3 cellular contexts compared by ENCODE assay signal in the genomic region with DNA sequence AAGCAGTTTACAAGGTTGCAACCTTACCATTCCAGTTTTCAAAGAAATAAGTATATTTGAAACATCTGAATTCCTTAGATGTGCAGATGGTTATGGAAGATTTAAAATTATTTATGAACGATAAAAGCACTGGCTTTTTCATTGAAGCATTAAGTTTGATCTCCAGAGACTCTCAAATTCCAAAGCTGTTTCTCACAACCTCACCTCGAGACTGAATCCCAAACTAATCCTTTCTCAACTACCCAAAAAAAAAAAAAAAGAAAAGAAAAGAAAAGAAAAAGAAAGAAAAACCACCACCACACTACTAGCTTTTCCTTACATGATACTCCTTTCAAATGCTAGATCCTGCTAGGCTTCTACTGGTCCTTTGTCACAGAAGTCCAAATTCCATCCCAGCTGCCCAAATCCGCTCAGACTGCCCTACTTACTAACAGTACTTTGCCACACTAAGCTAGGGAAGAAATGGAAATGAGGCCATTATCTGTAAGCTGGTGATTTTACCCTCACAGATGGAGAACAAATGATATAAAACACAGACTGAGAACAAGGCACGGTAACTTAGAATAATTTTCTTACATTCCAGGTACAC.
TF ChIP-seq lines count a peak whose summit lies in the region.

No MANE protein-coding gene starts in this region.

TF ChIP-seq in SK-N-SH, 30 proteins besides CTCF, POLR2A, EP300 and RAD21:
- TF ChIP-seq SMC3 (IDR thresholded peaks at IDR 0.05; ENCODE audit: low read depth, low read length) (no peak), TEAD4 (IDR thresholded peaks at IDR 0.05; ENCODE audit: borderline replicate concordance, insufficient read depth) (no peak), TCF12 (IDR thresholded peaks at IDR 0.05) (no peak), RFX5 (IDR thresholded peaks at IDR 0.05; ENCODE audit: low read length) (no peak), EZH2phosphoT487 (IDR thresholded peaks at IDR 0.05; ENCODE audit: borderline replicate concordance, low read depth) (no peak), GATA2 (CRISPR knock-in tag; IDR thresholded peaks at IDR 0.05) (no peak), PBX3 (IDR thresholded peaks at IDR 0.05) (no peak), FOXM1 (IDR thresholded peaks at IDR 0.05; ENCODE audit: low read depth) (no peak), MAX (IDR thresholded peaks at IDR 0.05; ENCODE audit: low read depth) (no peak), FOXJ3 (CRISPR knock-in tag; IDR thresholded peaks at IDR 0.05) (no peak), GABPA (IDR thresholded peaks at IDR 0.05; ENCODE audit: low read depth) (no peak), MXI1 (IDR thresholded peaks at IDR 0.05; ENCODE audit: low read depth, low read length) (no peak), USF1 (IDR thresholded peaks at IDR 0.05; ENCODE audit: borderline replicate concordance, low read depth) (no peak), SIN3A (IDR thresholded peaks at IDR 0.05; ENCODE audit: borderline replicate concordance, low read depth, low read length) (no peak), USF2 (IDR thresholded peaks at IDR 0.05; ENCODE audit: borderline replicate concordance, low read depth, low read length) (no peak), MEF2A (IDR thresholded peaks at IDR 0.05; ENCODE audit: borderline replicate concordance, low read depth) (no peak), ELF1 (IDR thresholded peaks at IDR 0.05) (no peak), NRF1 (IDR thresholded peaks at IDR 0.05; ENCODE audit: low read depth, low read length) (no peak)

TF ChIP-seq in SK-N-SH treated with all-trans-retinoic acid at 6 μM for 48 hours, 23 proteins besides CTCF, POLR2A, EP300 and RAD21:
- no peak for TF ChIP-seq PPARA (CRISPR knock-in tag; IDR thresholded peaks at IDR 0.05; ENCODE audit: borderline replicate concordance)
- TF ChIP-seq CSDC2 (CRISPR knock-in tag; IDR thresholded peaks at IDR 0.05), result no peak
- TF ChIP-seq OSR1 (CRISPR knock-in tag; IDR thresholded peaks at IDR 0.05), result no peak
- TF ChIP-seq, protein P1, sequence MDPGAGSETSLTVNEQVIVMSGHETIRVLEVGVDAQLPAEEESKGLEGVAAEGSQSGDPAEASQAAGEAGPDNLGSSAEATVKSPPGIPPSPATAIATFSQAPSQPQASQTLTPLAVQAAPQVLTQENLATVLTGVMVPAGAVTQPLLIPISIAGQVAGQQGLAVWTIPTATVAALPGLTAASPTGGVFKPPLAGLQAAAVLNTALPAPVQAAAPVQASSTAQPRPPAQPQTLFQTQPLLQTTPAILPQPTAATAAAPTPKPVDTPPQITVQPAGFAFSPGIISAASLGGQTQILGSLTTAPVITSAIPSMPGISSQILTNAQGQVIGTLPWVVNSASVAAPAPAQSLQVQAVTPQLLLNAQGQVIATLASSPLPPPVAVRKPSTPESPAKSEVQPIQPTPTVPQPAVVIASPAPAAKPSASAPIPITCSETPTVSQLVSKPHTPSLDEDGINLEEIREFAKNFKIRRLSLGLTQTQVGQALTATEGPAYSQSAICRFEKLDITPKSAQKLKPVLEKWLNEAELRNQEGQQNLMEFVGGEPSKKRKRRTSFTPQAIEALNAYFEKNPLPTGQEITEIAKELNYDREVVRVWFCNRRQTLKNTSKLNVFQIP (CRISPR knock-in tag; IDR thresholded peaks at IDR 0.05; ENCODE audit: borderline replicate concordance, low read depth), result no peak
- TF ChIP-seq GLIS3 (CRISPR knock-in tag; IDR thresholded peaks at IDR 0.05), result no peak
- TF ChIP-seq ZC3H10 (CRISPR knock-in tag; IDR thresholded peaks at IDR 0.05), result no peak
- no peak for TF ChIP-seq ARNTL (CRISPR knock-in tag; IDR thresholded peaks at IDR 0.05; ENCODE audit: borderline replicate concordance, low read depth)
- TF ChIP-seq, protein P2, sequence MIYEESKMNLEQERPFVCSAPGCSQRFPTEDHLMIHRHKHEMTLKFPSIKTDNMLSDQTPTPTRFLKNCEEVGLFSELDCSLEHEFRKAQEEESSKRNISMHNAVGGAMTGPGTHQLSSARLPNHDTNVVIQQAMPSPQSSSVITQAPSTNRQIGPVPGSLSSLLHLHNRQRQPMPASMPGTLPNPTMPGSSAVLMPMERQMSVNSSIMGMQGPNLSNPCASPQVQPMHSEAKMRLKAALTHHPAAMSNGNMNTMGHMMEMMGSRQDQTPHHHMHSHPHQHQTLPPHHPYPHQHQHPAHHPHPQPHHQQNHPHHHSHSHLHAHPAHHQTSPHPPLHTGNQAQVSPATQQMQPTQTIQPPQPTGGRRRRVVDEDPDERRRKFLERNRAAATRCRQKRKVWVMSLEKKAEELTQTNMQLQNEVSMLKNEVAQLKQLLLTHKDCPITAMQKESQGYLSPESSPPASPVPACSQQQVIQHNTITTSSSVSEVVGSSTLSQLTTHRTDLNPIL (CRISPR knock-in tag; IDR thresholded peaks at IDR 0.05; ENCODE audit: low read depth), result no peak
- TF ChIP-seq PATZ1 (CRISPR knock-in tag; IDR thresholded peaks at IDR 0.05; ENCODE audit: borderline replicate concordance), result no peak
- no peak for TF ChIP-seq TOX (CRISPR knock-in tag; IDR thresholded peaks at IDR 0.05; ENCODE audit: borderline replicate concordance)
- no peak for TF ChIP-seq ZNF70 (CRISPR knock-in tag; IDR thresholded peaks at IDR 0.05)
- no peak for TF ChIP-seq SNAI2 (CRISPR knock-in tag; IDR thresholded peaks at IDR 0.05)
- no peak for TF ChIP-seq RARB (CRISPR knock-in tag; IDR thresholded peaks at IDR 0.05)
- no peak for TF ChIP-seq ZFP30 (CRISPR knock-in tag; IDR thresholded peaks at IDR 0.05)
- no peak for TF ChIP-seq ESRRG (CRISPR knock-in tag; IDR thresholded peaks at IDR 0.05)

TF ChIP-seq in H1, 55 proteins besides CTCF, POLR2A, EP300 and RAD21:
- TF ChIP-seq ATF3 (IDR thresholded peaks at IDR 0.05; ENCODE audit: insufficient read depth, low read depth, low read length) (no peak), POLR2AphosphoS5 (IDR thresholded peaks at IDR 0.05; ENCODE audit: low read depth, low read length) (no peak), CHD1 (IDR thresholded peaks at IDR 0.05; ENCODE audit: low read depth, low read length) (no peak), EZH2 (IDR thresholded peaks at IDR 0.05; ENCODE audit: low read depth, low read length, severe bottlenecking) (no peak), CBX5 (IDR thresholded peaks at IDR 0.05; ENCODE audit: low read depth, low read length) (no peak), MAX (IDR thresholded peaks at IDR 0.05) (no peak), RNF2 (IDR thresholded peaks at IDR 0.05; ENCODE audit: borderline replicate concordance, low read depth, low read length, missing control alignments, poor library complexity, severe bottlenecking) (no peak), GABPA (IDR thresholded peaks at IDR 0.05; ENCODE audit: borderline replicate concordance, insufficient read depth, low read length) (no peak), SIRT6 (IDR thresholded peaks at IDR 0.05; ENCODE audit: low read length) (no peak), TAF7 (optimal IDR thresholded peaks at IDR 0.05; ENCODE audit: borderline replicate concordance, low read depth, low read length) (no peak), SIX5 (IDR thresholded peaks at IDR 0.05; ENCODE audit: low read depth, low read length) (no peak), NANOG (IDR thresholded peaks at IDR 0.05; ENCODE audit: insufficient read depth, low read depth, low read length, poor library complexity, severe bottlenecking) (no peak), RXRA (IDR thresholded peaks at IDR 0.05; ENCODE audit: insufficient read depth, low read depth, low read length) (no peak), CTBP2 (IDR thresholded peaks at IDR 0.05; ENCODE audit: borderline replicate concordance, insufficient read depth, insufficient read length, low read length) (no peak), SP2 (IDR thresholded peaks at IDR 0.05; ENCODE audit: low read length) (no peak), PHF8 (conservative IDR thresholded peaks at IDR 0.05; ENCODE audit: low read depth, low read length) (no peak), SP4 (IDR thresholded peaks at IDR 0.05; ENCODE audit: low read length) (no peak), ZNF274 (IDR thresholded peaks at IDR 0.05; ENCODE audit: borderline replicate concordance, extremely low read depth, low read length) (no peak)
